13 cellular contexts compared by ENCODE assay signal in genomic region chr10:72291019-72291532, GRCh38. TPM values are rescaled to one million over a fixed set of nuclear protein-coding genes. Genes with fewer than 3 reads are reported as not detected.
DNase-seq lines count a peak whose midpoint lies in the region; ATAC-seq, FAIRE-seq and TF ChIP-seq lines count a peak whose summit lies in the region.
"Had no signal": no experiment of that assay in that cellular context is flagged by ENCODE, and none has a peak within 500 bp of the region (broad histone marks: within the 10 kb centered on the region; RNA-seq: fewer than 3 reads in every experiment).

No MANE protein-coding gene starts in this region.

- no peak overlapping the region for H2BK12ac ChIP-seq in neuronal stem cell (ENCODE audit: low read length)

- H2AK5ac ChIP-seq in neuronal stem cell (ENCODE audit: low read depth, low read length), result no peak overlapping the region

- H3K79me2 ChIP-seq in GM23338 (replicated peaks; ENCODE audit: insufficient read depth) (no peaks in the 10 kb centered on the region), GM12878 (ENCODE audit: control insufficient read depth, insufficient read depth, low read length) (peaks cover 4% of the 10 kb centered on the region)

- peaks cover 12% of the 10 kb centered on the region for H3K4me1 Mint-ChIP-seq in GM23338

- H3K9me3 ChIP-seq in BLaER1 (no peaks in the 10 kb centered on the region), GM12878 (replicated peaks; ENCODE audit: control insufficient read depth, insufficient read depth, low read length) (no peaks in the 10 kb centered on the region), neuronal stem cell (replicated peaks in 1 of 2; ENCODE audit: control insufficient read depth in 2 of 2, insufficient read depth in 1 of 2, low read depth in 1 of 2, low read length in 2 of 2) (no peaks in the 10 kb centered on the region), heart right ventricle (no peaks in the 10 kb centered on the region)
- H3K9me3 ChIP-seq: left lung had no signal

- peak overlapping the region; percentile 28; the same call in 1 of the 2 replicates for H2AFZ ChIP-seq in GM23338
- no peak overlapping the region for H2AFZ ChIP-seq in GM12878 (ENCODE audit: control insufficient read depth, low read depth, low read length)
- H2AFZ ChIP-seq in neuronal stem cell (ENCODE audit: low read length), result no peak overlapping the region

- TF ChIP-seq EP300 in GM12878 (IDR thresholded peaks at IDR 0.05; ENCODE audit: borderline replicate concordance in 1 of 2, control insufficient read depth in 1 of 2, low read depth in 2 of 2, low read length in 2 of 2), result no peak

- BruUV-seq in GM12878 (replicated peaks; lab: Mats Ljungman, UMichigan), result no TSS peak

- no peak overlapping the region for H2BK15ac ChIP-seq in neuronal stem cell (ENCODE audit: low read length)

- H3K27ac ChIP-seq in BLaER1, result peak overlapping the region; percentile 49
- H3K27ac ChIP-seq in GM23338 (ENCODE audit: low read depth), result no peak overlapping the region
- no peak overlapping the region for H3K27ac ChIP-seq in GM12878 (ENCODE audit: control insufficient read depth, insufficient read depth)
- no peak overlapping the region for H3K27ac ChIP-seq in neuronal stem cell (replicated peaks; ENCODE audit: low read length)
- H3K27ac ChIP-seq in heart right ventricle, result no peak overlapping the region
- H3K27ac ChIP-seq: left lung had no signal

- H3K9me3 Mint-ChIP-seq in GM23338, result no peaks in the 10 kb centered on the region
- H3K9me3 Mint-ChIP-seq: activated B cell treated with CpG ODN at 0.5 μM for 24 hours, IgD-negative memory B cell had no signal

- no peak overlapping the region for H3K4ac ChIP-seq in neuronal stem cell (ENCODE audit: low read length)

- 99% methylated on average over 4 of the region's 4 CpGs for WGBS in GM12878 (ENCODE audit: insufficient coverage, insufficient replicate concordance, low lambda C conversion rate, missing lambda C conversion rate)
- no CpG with 5 or more reads among the region's 4 CpGs for WGBS in neuronal stem cell (ENCODE audit: extremely low coverage in 2 of 2, insufficient read length in 2 of 2, insufficient replicate concordance in 1 of 2), 2 donors
- 96 to 97% methylated on average over 4 of the region's 4 CpGs for WGBS in heart right ventricle, 2 donors

- H3K9me2 ChIP-seq in GM23338 (ENCODE audit: insufficient read depth), result no peaks in the 10 kb centered on the region

- H3K4me1 ChIP-seq in BLaER1 (peaks cover 79% of the 10 kb centered on the region), GM23338 (ENCODE audit: insufficient read depth) (peaks cover 12% of the 10 kb centered on the region; the same call in 1 of the 2 replicates), GM12878 (ENCODE audit: control insufficient read depth, insufficient read depth, low read length) (peaks cover 52% of the 10 kb centered on the region), neuronal stem cell (ENCODE audit: control insufficient read depth in 2 of 2, insufficient read depth in 1 of 2, low read depth in 1 of 2, low read length in 2 of 2) (peaks cover under 1 to 5% of the 10 kb centered on the region in 2 donors), heart right ventricle (peaks cover 0 to 12% (median 0%) of the 10 kb centered on the region in 9 donors)

- peaks cover 4% of the 10 kb centered on the region for H3K27me3 Mint-ChIP-seq in GM23338 (ENCODE audit: insufficient read depth, low read depth, poor library complexity)
- H3K27me3 Mint-ChIP-seq: activated B cell treated with CpG ODN at 0.5 μM for 24 hours, IgD-negative memory B cell had no signal

- H3K4me3 Mint-ChIP-seq in GM23338, result no peak overlapping the region
- H3K4me3 Mint-ChIP-seq: activated B cell treated with CpG ODN at 0.5 μM for 24 hours, IgD-negative memory B cell had no signal

- no peak overlapping the region for H3K18ac ChIP-seq in neuronal stem cell (ENCODE audit: low read length)

- no peak for ATAC-seq in GM23338
- ATAC-seq in GM12878, result no peak
- ATAC-seq in GM18505 (IDR thresholded peaks at IDR 0.05; ENCODE audit: unreplicated experiment), result no peak
- no peak for ATAC-seq in heart right ventricle
- ATAC-seq: left lung had no signal

- no peaks in the 10 kb centered on the region for H4K20me1 ChIP-seq in BLaER1
- H4K20me1 ChIP-seq in GM23338 (replicated peaks; ENCODE audit: insufficient read depth), result no peaks in the 10 kb centered on the region
- no peaks in the 10 kb centered on the region for H4K20me1 ChIP-seq in GM12878 (ENCODE audit: control insufficient read depth, insufficient read depth)

- TF ChIP-seq POLR2A in GM12878 (IDR thresholded peaks at IDR 0.05; ENCODE audit: low read depth, low read length), result no peak
- TF ChIP-seq POLR2A in GM18505 (IDR thresholded peaks at IDR 0.05; ENCODE audit: borderline replicate concordance, extremely low read depth, insufficient read depth, insufficient read length), result no peak

- no peak overlapping the region for H4K8ac ChIP-seq in neuronal stem cell (ENCODE audit: low read depth, low read length)

- no peaks in the 10 kb centered on the region; the same call in 2 of the 3 replicates for H3K36me3 Mint-ChIP-seq in GM23338 (ENCODE audit: low read depth)
- H3K36me3 Mint-ChIP-seq: IgD-negative memory B cell had no signal

- no peak overlapping the region for H3K23ac ChIP-seq in neuronal stem cell (ENCODE audit: low read depth, low read length, poor library complexity)

- H2BK120ac ChIP-seq in neuronal stem cell (ENCODE audit: low read depth, low read length), result no peak overlapping the region

- CTCF ChIA-PET in GM12878 (lab: Yijun Ruan, JAX), result interaction anchor here (0.7 to 2.7 kb wide), 6 partner anchors 13 to 73 kb away, joined by 3 to 10 read pairs (median 3); no protein-coding TSS in a partner anchor

- intact Hi-C loops in GM12878 (cut with micrococcal nuclease; ENCODE audit: unreplicated experiment) (no loop called here), heart right ventricle (cut with DNase I) (no loop called here)

- no peak overlapping the region for H4K91ac ChIP-seq in neuronal stem cell (ENCODE audit: low read depth, low read length, poor library complexity)

- RAD21 ChIA-PET in GM12878 (lab: Charles Lee; ENCODE audit: unreplicated experiment), result interaction anchor here (1.1 to 1.3 kb wide), 2 partner anchors 14 to 30 kb away, joined by 4 to 5 read pairs; no protein-coding TSS in a partner anchor

- no peak overlapping the region for H2BK5ac ChIP-seq in neuronal stem cell (ENCODE audit: low read length)

- H3K36me3 ChIP-seq in BLaER1 (no peaks in the 10 kb centered on the region), GM23338 (ENCODE audit: insufficient read depth) (no peaks in the 10 kb centered on the region), GM12878 (ENCODE audit: control insufficient read depth in 2 of 2, insufficient read depth in 2 of 2, low read length in 1 of 2) (no peaks in the 10 kb centered on the region), neuronal stem cell (replicated peaks in 1 of 2; ENCODE audit: control insufficient read depth in 2 of 2, insufficient read depth in 2 of 2, low read length in 2 of 2) (no peaks in the 10 kb centered on the region), heart right ventricle (no peaks in the 10 kb centered on the region)
- H3K36me3 ChIP-seq: left lung had no signal

- H3K4me2 ChIP-seq in BLaER1, result peak overlapping the region; percentile 30; the same call in 1 of the 2 replicates
- H3K4me2 ChIP-seq in GM23338, result no peak overlapping the region
- H3K4me2 ChIP-seq in GM12878 (ENCODE audit: control insufficient read depth, insufficient read depth), result no peak overlapping the region
- no peak overlapping the region for H3K4me2 ChIP-seq in neuronal stem cell (ENCODE audit: insufficient read depth, low read length, poor library complexity, severe bottlenecking)

- POLR2A ChIA-PET in GM12878 (lab: Charles Lee), result interaction anchor here (0.7 to 5.0 kb wide), 8 partner anchors 7 to 38 kb away, joined by 3 to 36 read pairs (median 5); no protein-coding TSS in a partner anchor

- TF ChIP-seq CTCF in GM23338 (conservative IDR thresholded peaks at IDR 0.05; ENCODE audit: low read depth in 2 of 2) (no peak), GM12878 (IDR thresholded peaks at IDR 0.05 in 2 of 3, conservative IDR thresholded peaks at IDR 0.05 in 1 of 3; ENCODE audit: control insufficient read depth in 2 of 3, extremely low read depth in 1 of 3, insufficient read depth in 1 of 3, low read depth in 3 of 3, low read length in 3 of 3) (no peak), heart right ventricle (IDR thresholded peaks at IDR 0.05) (no peak)

- H3K79me1 ChIP-seq in neuronal stem cell (ENCODE audit: low read depth, low read length), result no peaks in the 10 kb centered on the region

- in situ Hi-C loops in GM12878 (cut with MboI), result no loop called here

- DNase-seq in GM23338 (ENCODE audit: low spot score) (no peak), T-helper 1 cell (peak in 3 of 5 donors; percentile 40 to 62 (median 44)), GM12878 (ENCODE audit: low read depth, low spot score) (no peak), NCI-H187 treated with DMSO at 0.1 percent for 48 hours (lab: John Stamatoyannopoulos, UW) (no peak), neuronal stem cell (ENCODE audit: low spot score) (no peak), heart right ventricle (no peak)
- DNase-seq: activated B cell treated with CpG ODN at 0.5 μM for 24 hours, anterior cingulate cortex, GOT3, left lung had no signal

- FAIRE-seq in GM12878 (lab: Jason Lieb, UNC), result no peak

- SMC1A ChIA-PET in GM12878 (lab: Charles Lee; ENCODE audit: uncharacterized antibody, unreplicated experiment), result interaction anchor here (0.8 to 5.8 kb wide), 7 partner anchors 16 to 165 kb away, joined by 3 to 43 read pairs (median 7); partner anchors contain the start of gene DDIT4

- no peak overlapping the region for H3K9ac ChIP-seq in BLaER1
- H3K9ac ChIP-seq in GM12878 (ENCODE audit: control insufficient read depth, insufficient read depth, low read length), result no peak overlapping the region
- no peak overlapping the region for H3K9ac ChIP-seq in neuronal stem cell (ENCODE audit: low read depth, low read length, poor library complexity)

- H3F3A ChIP-seq in GM23338 (replicated peaks; ENCODE audit: low read depth), result 0 out of 2 replicates have a peak, but pooled peaks cover 8% of the 10 kb centered on the region

- H3K14ac ChIP-seq in neuronal stem cell (ENCODE audit: low read length), result no peak overlapping the region

- H3K27ac Mint-ChIP-seq in GM23338, result no peak overlapping the region

- no peaks in the 10 kb centered on the region for H3K27me3 ChIP-seq in BLaER1
- H3K27me3 ChIP-seq in GM23338 (ENCODE audit: insufficient read depth), result no peaks in the 10 kb centered on the region
- no peaks in the 10 kb centered on the region for H3K27me3 ChIP-seq in GM12878 (replicated peaks in 1 of 2; ENCODE audit: control insufficient read depth in 2 of 2, insufficient read depth in 2 of 2, low read length in 1 of 2)
- H3K27me3 ChIP-seq in neuronal stem cell (ENCODE audit: control insufficient read depth in 3 of 3, insufficient read depth in 3 of 3, low read depth in 1 of 3, low read length in 3 of 3), result no peaks in the 10 kb centered on the region
- no peaks in the 10 kb centered on the region for H3K27me3 ChIP-seq in heart right ventricle
- H3K27me3 ChIP-seq: left lung had no signal

- H3K4me3 ChIP-seq in BLaER1 (no peak overlapping the region), GM23338 (no peak overlapping the region), GM12878 (no peak overlapping the region), neuronal stem cell (ENCODE audit: low read length in 2 of 2) (no peak overlapping the region), heart right ventricle (no peak overlapping the region)
- H3K4me3 ChIP-seq: left lung had no signal

- no peak for TF ChIP-seq RAD21 in GM12878 (IDR thresholded peaks at IDR 0.05; ENCODE audit: insufficient read depth, low read depth, low read length)

RNA-seq across cellular contexts. Expression of gene DDIT4, which starts 17.4 kb away (rescaled TPM):
- 110 and 136 TPM in 2 replicates for total RNA-seq in GM23338 (2014; rRNA removed; shearing (Covaris generic))
- polyA plus RNA-seq in GM23338 (2016; fragmentation: Nextera tagmentation; extraction: Ambion mirVana), result 108 and 114 TPM in 2 replicates
- total RNA-seq in GM12878 (2013; cell fraction: nucleolus; rRNA removed), result 278 and 329 TPM in 2 replicates
- total RNA-seq in GM12878 (2014; rRNA removed), result 227 and 228 TPM in 2 replicates
- total RNA-seq in GM12878 (2014; rRNA removed; fragmentation: Illumina TruSeq; extraction: Trizol), result 75.4 and 76.9 TPM in 2 replicates
- total RNA-seq in GM12878 (2021), result 192 and 210 TPM in 2 replicates
- polyA plus RNA-seq in GM12878 (2011; ENCODE audit: low read depth), result 31.9 TPM
- polyA plus RNA-seq in GM12878 (2011; rRNA removed), result 181 and 277 TPM in 2 replicates
- 307 and 319 TPM in 2 replicates for polyA plus RNA-seq in GM12878 (2011; cell fraction: cytosol; rRNA removed)
- 445 and 463 TPM in 2 replicates for polyA plus RNA-seq in GM12878 (2011; cell fraction: nucleus; rRNA removed)
- 108 and 193 TPM in 2 replicates for polyA plus RNA-seq in GM12878 (2012)
- 35.2 and 44.5 TPM in 2 replicates for polyA plus RNA-seq in GM12878 (2014; fragmentation: Illumina TruSeq; extraction: Trizol)
- 1 to 10 TPM; 2.1 to 5.0 TPM for polyA plus RNA-seq in GM12878 (2014; fragmentation: Nextera tagmentation; extraction: Ambion mirVana)
- 174 and 190 TPM in 2 replicates for polyA plus RNA-seq in GM12878 (2014; rRNA removed)
- 100 to 1,000 TPM; 245 to 268 TPM for polyA plus RNA-seq in GM12878 (2016; fragmentation: Nextera tagmentation; extraction: Ambion mirVana)
- 219 and 366 TPM in 2 replicates for polyA minus RNA-seq in GM12878 (2011; rRNA and poly(A)+ RNA removed)
- polyA minus RNA-seq in GM12878 (2011; cell fraction: cytosol; rRNA and poly(A)+ RNA removed), result 187 and 217 TPM in 2 replicates
- 480 and 614 TPM in 2 replicates for polyA minus RNA-seq in GM12878 (2011; cell fraction: nucleus; rRNA and poly(A)+ RNA removed)
- polyA plus RNA-seq in neuronal stem cell (2013, experiment 1 of 2), result 58.0 TPM
- 58.6 TPM for polyA plus RNA-seq in neuronal stem cell (2013, experiment 2 of 2)
- total RNA-seq in heart right ventricle, result 100 to 1,000 TPM in 1 of 10 donors, 10 to 100 TPM in 9; 13.6 to 102 (median 30.2) TPM
- 100 to 1,000 TPM in 1 of 2 donors, 10 to 100 TPM in 1; 64.7 to 135 TPM for polyA plus RNA-seq in heart right ventricle

Comparison
In these comparisons a context has a peak if more than half of its experiments do, and no peak if none do; other contexts are left out.
1. DNase-seq: peak in T-helper 1 cell (3 of 5); none in GM23338 (single experiment), GM12878 (single experiment), NCI-H187 treated with DMSO at 0.1 percent for 48 hours (single experiment), neuronal stem cell (single experiment) and heart right ventricle (0 of 2).